1 cellular context compared by ENCODE assay signal in the genomic region with DNA sequence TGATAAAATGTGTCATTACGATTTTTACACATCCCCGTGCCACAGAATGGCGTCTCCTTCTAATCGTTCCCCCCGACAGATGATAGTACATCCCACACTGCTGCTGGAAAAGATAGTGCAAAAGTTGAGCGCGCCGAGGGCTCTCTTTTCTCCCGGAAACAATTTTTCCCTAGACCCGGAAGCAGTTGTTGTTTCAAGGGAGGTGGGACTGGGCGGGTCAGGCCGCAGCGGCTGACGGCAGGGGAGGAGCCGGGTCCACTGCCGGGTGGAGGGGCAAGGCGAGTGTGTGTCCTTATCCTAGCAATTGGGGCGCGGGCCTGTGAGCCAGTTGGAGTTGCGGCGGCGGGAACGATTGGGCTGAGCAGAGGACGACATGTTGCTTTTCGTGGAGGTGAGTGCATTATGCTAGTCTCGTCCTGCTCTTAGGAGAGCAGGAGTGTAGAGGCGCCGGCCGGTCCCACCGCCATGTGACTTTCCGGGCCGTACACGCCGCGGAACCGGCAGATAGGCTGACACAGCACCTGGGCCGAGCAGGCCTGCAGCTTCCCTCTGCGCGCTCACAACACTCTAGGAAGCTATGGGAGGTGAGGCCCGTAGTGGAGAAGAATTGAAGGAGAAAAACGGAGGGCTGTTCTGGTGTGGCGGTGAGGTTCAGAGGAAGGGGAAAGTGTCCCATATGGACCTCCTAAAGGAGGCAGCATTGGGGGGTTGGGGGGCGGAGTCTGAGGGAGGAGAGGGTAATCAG.
A peak's percentile ranks its signal among the peaks of the same experiment; 100 is the strongest.
TF ChIP-seq lines count a peak whose summit lies in the region.

Gene LARP4 (plus strand): TSS at position 248 of the 745 bp plus-strand sequence. CDS start 126 bp downstream, at position 374.

TF ChIP-seq in K562, 482 proteins besides CTCF, POLR2A, EP300 and RAD21 (continued from another document and continues in another):
- TF ChIP-seq ZNF449 (CRISPR knock-in tag; IDR thresholded peaks at IDR 0.05), result no peak
- TF ChIP-seq PHF21A (IDR thresholded peaks at IDR 0.05; ENCODE audit: borderline replicate concordance, low read depth), result no peak
- no peak for TF ChIP-seq ETS2 (tag; IDR thresholded peaks at IDR 0.05; ENCODE audit: borderline replicate concordance, poor library complexity, severe bottlenecking)
- TF ChIP-seq FOXA1 (IDR thresholded peaks at IDR 0.05; ENCODE audit: borderline replicate concordance), result no peak
- peak; percentile 51; the same call in 1 of the 2 replicates for TF ChIP-seq CBX1 (IDR thresholded peaks at IDR 0.05; ENCODE audit: low read depth)
- no peak for TF ChIP-seq RBM34 (IDR thresholded peaks at IDR 0.05; ENCODE audit: borderline replicate concordance, insufficient read depth, low read length)
- TF ChIP-seq NR4A1 (CRISPR knock-in tag; IDR thresholded peaks at IDR 0.05), result 0 out of 2 replicates have a peak, but pooled peaks have one; percentile 57
- TF ChIP-seq NR4A1 (tag; IDR thresholded peaks at IDR 0.05), result no peak
- no peak for TF ChIP-seq ZNF76 (CRISPR knock-in tag; IDR thresholded peaks at IDR 0.05; ENCODE audit: borderline replicate concordance)
- no peak for TF ChIP-seq THRAP3 (IDR thresholded peaks at IDR 0.05; ENCODE audit: borderline replicate concordance)
- peak; percentile 72 for TF ChIP-seq NCOA1 (IDR thresholded peaks at IDR 0.05; ENCODE audit: low read depth)
- TF ChIP-seq CREB3 (tag; conservative IDR thresholded peaks at IDR 0.05; ENCODE audit: low read depth), result no peak
- TF ChIP-seq RBFOX2 (IDR thresholded peaks at IDR 0.05; ENCODE audit: low read depth, low read length), result peak; percentile 99
- no peak for TF ChIP-seq ZNF695 (CRISPR knock-in tag; IDR thresholded peaks at IDR 0.05)
- peak; percentile 6 for TF ChIP-seq ZFP36 (IDR thresholded peaks at IDR 0.05; ENCODE audit: low read depth, low read length, partially characterized antibody)
- 0 out of 2 replicates have a peak, but pooled peaks have one; percentile 36 for TF ChIP-seq ZBED1 (IDR thresholded peaks at IDR 0.05)
- peak in 1 of 2 experiments; percentile 10; a peak in 1 of 4 replicates for TF ChIP-seq TBL1XR1 (IDR thresholded peaks at IDR 0.05; ENCODE audit: low read length in 2 of 2)
- TF ChIP-seq, protein P1, sequence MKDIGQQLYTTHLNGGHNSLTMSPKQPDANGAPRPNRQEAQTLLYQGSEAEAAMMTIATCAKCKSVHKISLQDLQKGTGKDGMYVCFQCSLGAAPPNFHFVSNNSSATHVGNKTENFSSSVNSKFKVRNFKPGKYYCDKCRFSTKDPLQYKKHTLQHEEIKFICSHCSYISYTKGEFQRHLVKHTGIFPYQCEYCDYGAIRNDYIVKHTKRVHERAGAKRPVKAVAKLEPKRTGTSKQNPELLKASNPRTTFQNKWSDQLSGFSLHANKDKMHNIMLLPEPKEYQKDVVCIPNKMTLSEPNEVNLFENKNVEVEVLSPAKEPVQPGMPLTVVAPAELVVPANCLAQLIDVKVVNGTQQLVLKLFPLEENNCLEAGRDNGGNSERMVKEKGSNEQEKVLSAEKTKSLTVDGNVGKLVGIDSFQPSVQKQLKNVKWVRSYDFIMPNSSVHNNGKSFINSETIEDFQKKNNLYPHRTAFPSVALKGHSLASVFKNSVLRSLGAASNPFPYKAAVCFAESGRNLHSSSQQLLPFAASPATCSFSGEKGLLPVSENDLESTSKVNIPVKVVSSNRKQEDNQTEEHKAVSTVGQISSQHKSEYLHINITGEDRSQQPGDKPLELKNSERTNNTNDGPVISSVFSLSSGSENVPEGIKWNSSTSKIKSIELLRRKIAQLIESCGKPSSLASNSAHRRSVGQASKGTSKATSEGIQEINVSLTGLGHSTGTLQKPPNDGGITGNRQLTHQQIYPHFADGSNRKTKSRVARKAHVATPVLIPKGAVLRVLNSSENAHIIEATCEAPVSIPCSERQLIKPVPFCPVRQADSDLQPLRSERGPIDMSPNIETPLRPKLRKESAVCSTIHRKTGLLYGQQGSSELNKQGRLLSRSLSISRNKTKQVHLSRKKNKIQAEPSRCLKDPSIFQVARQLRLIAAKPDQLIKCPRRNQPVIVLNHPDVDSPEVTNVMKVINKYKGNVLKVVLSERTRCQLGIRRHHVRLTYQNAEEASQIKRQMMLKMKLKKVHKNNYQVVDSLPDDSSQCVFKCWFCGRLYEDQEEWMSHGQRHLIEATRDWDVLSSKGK (CRISPR knock-in tag; IDR thresholded peaks at IDR 0.05), result no peak
- peak; percentile 55; the same call in 1 of the 2 replicates for TF ChIP-seq TAF7 (tag; IDR thresholded peaks at IDR 0.05)
- no peak for TF ChIP-seq MCM7 (IDR thresholded peaks at IDR 0.05)
- peak; percentile 43; the same call in 1 of the 2 replicates for TF ChIP-seq FOXK1 (CRISPR knock-in tag; IDR thresholded peaks at IDR 0.05; ENCODE audit: borderline replicate concordance)
- TF ChIP-seq RAD51 (IDR thresholded peaks at IDR 0.05; ENCODE audit: borderline replicate concordance, low read depth), result peak; percentile 60; the same call in 1 of the 2 replicates
- no peak for TF ChIP-seq U2AF2 (optimal IDR thresholded peaks at IDR 0.05; ENCODE audit: low read depth, low read length)
- TF ChIP-seq PRPF4 (IDR thresholded peaks at IDR 0.05; ENCODE audit: insufficient read depth, low read depth, low read length, poor library complexity, severe bottlenecking), result no peak
- TF ChIP-seq CEBPG (CRISPR knock-in tag; IDR thresholded peaks at IDR 0.05), result no peak; the same call in 1 of the 2 replicates
- no peak for TF ChIP-seq CEBPG (tag; conservative IDR thresholded peaks at IDR 0.05 in 1 of 2, IDR thresholded peaks at IDR 0.05 in 1 of 2)
- no peak for TF ChIP-seq EHMT2 (IDR thresholded peaks at IDR 0.05)
- TF ChIP-seq, protein P2, sequence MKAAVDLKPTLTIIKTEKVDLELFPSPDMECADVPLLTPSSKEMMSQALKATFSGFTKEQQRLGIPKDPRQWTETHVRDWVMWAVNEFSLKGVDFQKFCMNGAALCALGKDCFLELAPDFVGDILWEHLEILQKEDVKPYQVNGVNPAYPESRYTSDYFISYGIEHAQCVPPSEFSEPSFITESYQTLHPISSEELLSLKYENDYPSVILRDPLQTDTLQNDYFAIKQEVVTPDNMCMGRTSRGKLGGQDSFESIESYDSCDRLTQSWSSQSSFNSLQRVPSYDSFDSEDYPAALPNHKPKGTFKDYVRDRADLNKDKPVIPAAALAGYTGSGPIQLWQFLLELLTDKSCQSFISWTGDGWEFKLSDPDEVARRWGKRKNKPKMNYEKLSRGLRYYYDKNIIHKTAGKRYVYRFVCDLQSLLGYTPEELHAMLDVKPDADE (conservative IDR thresholded peaks at IDR 0.05; ENCODE audit: control insufficient read depth, low read depth, low read length), result peak; percentile 31; the same call in 1 of the 2 replicates
- TF ChIP-seq TBP (optimal IDR thresholded peaks at IDR 0.05; ENCODE audit: low read depth, low read length), result peak; percentile 94
- peak; percentile 97 for TF ChIP-seq GABPB1 (CRISPR knock-in tag; IDR thresholded peaks at IDR 0.05)
- no peak for TF ChIP-seq GABPB2 (CRISPR knock-in tag; conservative IDR thresholded peaks at IDR 0.05)
- TF ChIP-seq, protein P3, sequence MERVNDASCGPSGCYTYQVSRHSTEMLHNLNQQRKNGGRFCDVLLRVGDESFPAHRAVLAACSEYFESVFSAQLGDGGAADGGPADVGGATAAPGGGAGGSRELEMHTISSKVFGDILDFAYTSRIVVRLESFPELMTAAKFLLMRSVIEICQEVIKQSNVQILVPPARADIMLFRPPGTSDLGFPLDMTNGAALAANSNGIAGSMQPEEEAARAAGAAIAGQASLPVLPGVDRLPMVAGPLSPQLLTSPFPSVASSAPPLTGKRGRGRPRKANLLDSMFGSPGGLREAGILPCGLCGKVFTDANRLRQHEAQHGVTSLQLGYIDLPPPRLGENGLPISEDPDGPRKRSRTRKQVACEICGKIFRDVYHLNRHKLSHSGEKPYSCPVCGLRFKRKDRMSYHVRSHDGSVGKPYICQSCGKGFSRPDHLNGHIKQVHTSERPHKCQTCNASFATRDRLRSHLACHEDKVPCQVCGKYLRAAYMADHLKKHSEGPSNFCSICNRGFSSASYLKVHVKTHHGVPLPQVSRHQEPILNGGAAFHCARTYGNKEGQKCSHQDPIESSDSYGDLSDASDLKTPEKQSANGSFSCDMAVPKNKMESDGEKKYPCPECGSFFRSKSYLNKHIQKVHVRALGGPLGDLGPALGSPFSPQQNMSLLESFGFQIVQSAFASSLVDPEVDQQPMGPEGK (CRISPR knock-in tag; IDR thresholded peaks at IDR 0.05; ENCODE audit: borderline replicate concordance), result no peak
- TF ChIP-seq, protein P4, sequence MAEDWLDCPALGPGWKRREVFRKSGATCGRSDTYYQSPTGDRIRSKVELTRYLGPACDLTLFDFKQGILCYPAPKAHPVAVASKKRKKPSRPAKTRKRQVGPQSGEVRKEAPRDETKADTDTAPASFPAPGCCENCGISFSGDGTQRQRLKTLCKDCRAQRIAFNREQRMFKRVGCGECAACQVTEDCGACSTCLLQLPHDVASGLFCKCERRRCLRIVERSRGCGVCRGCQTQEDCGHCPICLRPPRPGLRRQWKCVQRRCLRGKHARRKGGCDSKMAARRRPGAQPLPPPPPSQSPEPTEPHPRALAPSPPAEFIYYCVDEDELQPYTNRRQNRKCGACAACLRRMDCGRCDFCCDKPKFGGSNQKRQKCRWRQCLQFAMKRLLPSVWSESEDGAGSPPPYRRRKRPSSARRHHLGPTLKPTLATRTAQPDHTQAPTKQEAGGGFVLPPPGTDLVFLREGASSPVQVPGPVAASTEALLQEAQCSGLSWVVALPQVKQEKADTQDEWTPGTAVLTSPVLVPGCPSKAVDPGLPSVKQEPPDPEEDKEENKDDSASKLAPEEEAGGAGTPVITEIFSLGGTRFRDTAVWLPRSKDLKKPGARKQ (CRISPR knock-in tag; IDR thresholded peaks at IDR 0.05), result no peak
- TF ChIP-seq ERF (CRISPR knock-in tag; IDR thresholded peaks at IDR 0.05), result no peak
- TF ChIP-seq NR3C1 (CRISPR knock-in tag; IDR thresholded peaks at IDR 0.05), result no peak
- no peak for TF ChIP-seq ZNF584 (CRISPR knock-in tag; IDR thresholded peaks at IDR 0.05; ENCODE audit: low read depth)
- 0 out of 2 replicates have a peak, but pooled peaks have one; percentile 5 for TF ChIP-seq MITF (IDR thresholded peaks at IDR 0.05)
- peak; percentile 82 for TF ChIP-seq SP1 (CRISPR knock-in tag; IDR thresholded peaks at IDR 0.05)
- TF ChIP-seq HMBOX1 (IDR thresholded peaks at IDR 0.05), result no peak
- TF ChIP-seq SOX6 (IDR thresholded peaks at IDR 0.05), result peak; percentile 69
- TF ChIP-seq ZNF77 (CRISPR knock-in tag; IDR thresholded peaks at IDR 0.05), result no peak
- peak; percentile 90 for TF ChIP-seq ZNF316 (IDR thresholded peaks at IDR 0.05)
- TF ChIP-seq SMARCE1 (IDR thresholded peaks at IDR 0.05), result peak; percentile 61
- peak; percentile 81 for TF ChIP-seq CHD1 (IDR thresholded peaks at IDR 0.05; ENCODE audit: low read length)
- peak; percentile 33; the same call in 1 of the 2 replicates for TF ChIP-seq XRCC5 (IDR thresholded peaks at IDR 0.05; ENCODE audit: low read depth, low read length)
- TF ChIP-seq SMARCA4 (IDR thresholded peaks at IDR 0.05), result no peak
- TF ChIP-seq, protein P5, sequence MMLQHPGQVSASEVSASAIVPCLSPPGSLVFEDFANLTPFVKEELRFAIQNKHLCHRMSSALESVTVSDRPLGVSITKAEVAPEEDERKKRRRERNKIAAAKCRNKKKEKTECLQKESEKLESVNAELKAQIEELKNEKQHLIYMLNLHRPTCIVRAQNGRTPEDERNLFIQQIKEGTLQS (IDR thresholded peaks at IDR 0.05), result no peak; the same call in 1 of the 2 replicates
- TF ChIP-seq, protein P5 (CRISPR knock-in tag; conservative IDR thresholded peaks at IDR 0.05), result no peak
- TF ChIP-seq SRSF1 (IDR thresholded peaks at IDR 0.05; ENCODE audit: low read depth, low read length), result no peak
- TF ChIP-seq JUN (IDR thresholded peaks at IDR 0.05; ENCODE audit: borderline replicate concordance, low read depth, low read length), result no peak; the same call in 1 of the 2 replicates
- peak; percentile 76; the same call in 1 of the 2 replicates for TF ChIP-seq JUN (CRISPR knock-in tag; IDR thresholded peaks at IDR 0.05; ENCODE audit: borderline replicate concordance)
- TF ChIP-seq ETV6 (IDR thresholded peaks at IDR 0.05; ENCODE audit: borderline replicate concordance in 1 of 2, low read depth in 2 of 2, low read length in 1 of 2), result no peak
- peak; percentile 84; the same call in 1 of the 2 replicates for TF ChIP-seq ETV6 (CRISPR knock-in tag; IDR thresholded peaks at IDR 0.05; ENCODE audit: borderline replicate concordance)
- peak; percentile 58 for TF ChIP-seq PHF20 (IDR thresholded peaks at IDR 0.05; ENCODE audit: partially characterized antibody)
